In genomic region chr4:67393699-67394281, GRCh38 we compare ENCODE assay signal across 7 cellular contexts.
DNase-seq lines count a peak whose midpoint lies in the region; ATAC-seq, FAIRE-seq and TF ChIP-seq lines count a peak whose summit lies in the region.

No MANE protein-coding gene starts in this region.

- H3K4me2 ChIP-seq in OCI-LY1 (ENCODE audit: low read length) (no peak overlapping the region), neuronal stem cell (ENCODE audit: insufficient read depth, low read length, poor library complexity, severe bottlenecking) (no peak overlapping the region)

- H3K14ac ChIP-seq in neuronal stem cell (ENCODE audit: low read length), result no peak overlapping the region

- H3K4me3 ChIP-seq in OCI-LY1 (ENCODE audit: low read depth, low read length, poor library complexity, severe bottlenecking), result no peak overlapping the region
- H3K4me3 ChIP-seq in neuronal stem cell (ENCODE audit: low read length in 2 of 2), result no peak overlapping the region

- no peak overlapping the region for H3K23ac ChIP-seq in neuronal stem cell (ENCODE audit: low read depth, low read length, poor library complexity)

- peak; percentile 67 for TF ChIP-seq CTCF in OCI-LY1 (IDR thresholded peaks at IDR 0.05; ENCODE audit: low read length)

- peaks cover 7 to 22% of the 10 kb centered on the region in 2 donors for H3K27me3 Mint-ChIP-seq in effector memory CD8-positive, alpha-beta T cell

- no peaks in the 10 kb centered on the region for H3K36me3 Mint-ChIP-seq in effector memory CD8-positive, alpha-beta T cell (ENCODE audit: insufficient read depth)

- no peak overlapping the region for H3K27ac Mint-ChIP-seq in effector memory CD8-positive, alpha-beta T cell

- H3K9me3 ChIP-seq in OCI-LY1 (ENCODE audit: low read length), result no peaks in the 10 kb centered on the region
- H3K9me3 ChIP-seq in neuronal stem cell (replicated peaks in 1 of 2; ENCODE audit: control insufficient read depth in 2 of 2, insufficient read depth in 1 of 2, low read depth in 1 of 2, low read length in 2 of 2), result peaks cover 0 to 1% of the 10 kb centered on the region in 2 donors

- H2BK120ac ChIP-seq in neuronal stem cell (ENCODE audit: low read depth, low read length), result no peak overlapping the region

- no peak overlapping the region for H2BK5ac ChIP-seq in neuronal stem cell (ENCODE audit: low read length)

- no peak overlapping the region for H3K18ac ChIP-seq in neuronal stem cell (ENCODE audit: low read length)

- H4K91ac ChIP-seq in neuronal stem cell (ENCODE audit: low read depth, low read length, poor library complexity), result no peak overlapping the region

- no peak overlapping the region for H2BK15ac ChIP-seq in neuronal stem cell (ENCODE audit: low read length)

- no peak overlapping the region for H3K4ac ChIP-seq in neuronal stem cell (ENCODE audit: low read length)

- no peak overlapping the region for H3K9ac ChIP-seq in OCI-LY1 (ENCODE audit: low read length)
- H3K9ac ChIP-seq in neuronal stem cell (ENCODE audit: low read depth, low read length, poor library complexity), result no peak overlapping the region

- no peak overlapping the region for H3K4me3 Mint-ChIP-seq in effector memory CD8-positive, alpha-beta T cell

- H2AFZ ChIP-seq in OCI-LY1 (ENCODE audit: low read length) (no peak overlapping the region), neuronal stem cell (ENCODE audit: low read length) (no peak overlapping the region)

- H3K36me3 ChIP-seq in OCI-LY1 (ENCODE audit: insufficient read depth, low read length), result no peaks in the 10 kb centered on the region
- H3K36me3 ChIP-seq in neuronal stem cell (replicated peaks in 1 of 2; ENCODE audit: control insufficient read depth in 2 of 2, insufficient read depth in 2 of 2, low read length in 2 of 2), result no peaks in the 10 kb centered on the region

- H4K8ac ChIP-seq in neuronal stem cell (ENCODE audit: low read depth, low read length), result no peak overlapping the region

- H3K9me3 Mint-ChIP-seq in effector memory CD8-positive, alpha-beta T cell, result no peaks in the 10 kb centered on the region

- ATAC-seq in effector memory CD8-positive, alpha-beta T cell (replicated peaks), result no peak
- no peak for ATAC-seq in HG03521 (IDR thresholded peaks at IDR 0.05; ENCODE audit: unreplicated experiment)
- ATAC-seq in GM21447 (IDR thresholded peaks at IDR 0.05; ENCODE audit: unreplicated experiment), result no peak

- no peaks in the 10 kb centered on the region for H3K79me2 ChIP-seq in OCI-LY1 (ENCODE audit: insufficient read depth, low read length)

- WGBS in neuronal stem cell (ENCODE audit: extremely low coverage in 2 of 2, insufficient read length in 2 of 2, insufficient replicate concordance in 1 of 2), 2 donors, result no CpG with 5 or more reads among the region's 3 CpGs

- H3K27ac ChIP-seq in OCI-LY1 (ENCODE audit: low read depth, low read length, poor library complexity, severe bottlenecking), result no peak overlapping the region
- no peak overlapping the region for H3K27ac ChIP-seq in neuronal stem cell (replicated peaks; ENCODE audit: low read length)

- peak; percentile 71 for FAIRE-seq in GM19239 (lab: Jason Lieb, UNC)

- no peak overlapping the region for H2BK12ac ChIP-seq in neuronal stem cell (ENCODE audit: low read length)

- H3F3A ChIP-seq in OCI-LY1 (ENCODE audit: insufficient read depth, low read length), result no peaks in the 10 kb centered on the region

- no peaks in the 10 kb centered on the region for H4K20me1 ChIP-seq in OCI-LY1 (ENCODE audit: insufficient read depth, low read length)

- no peaks in the 10 kb centered on the region for H3K4me1 Mint-ChIP-seq in effector memory CD8-positive, alpha-beta T cell (ENCODE audit: low read depth in 2 of 2)

- no peaks in the 10 kb centered on the region for H3K27me3 ChIP-seq in OCI-LY1 (ENCODE audit: insufficient read depth, low read length)
- H3K27me3 ChIP-seq in neuronal stem cell (ENCODE audit: control insufficient read depth in 3 of 3, insufficient read depth in 3 of 3, low read depth in 1 of 3, low read length in 3 of 3), result no peaks in the 10 kb centered on the region

- DNase-seq in COLO829 (ENCODE audit: low spot score) (peak; percentile 47), GM19239 (ENCODE audit: insufficient read length, low spot score) (no peak), neuronal stem cell (ENCODE audit: low spot score) (peak; percentile 39)
- DNase-seq in effector memory CD8-positive, alpha-beta T cell, result peak in 2 of 3 experiments; percentile 2 to 4

- H3K4me1 ChIP-seq in OCI-LY1 (ENCODE audit: insufficient read depth, low read length, severe bottlenecking) (no peaks in the 10 kb centered on the region), neuronal stem cell (ENCODE audit: control insufficient read depth in 2 of 2, insufficient read depth in 1 of 2, low read depth in 1 of 2, low read length in 2 of 2) (no peaks in the 10 kb centered on the region)

- no peak overlapping the region for H2AK5ac ChIP-seq in neuronal stem cell (ENCODE audit: low read depth, low read length)

- no peaks in the 10 kb centered on the region for H3K79me1 ChIP-seq in neuronal stem cell (ENCODE audit: low read depth, low read length)

- H3K9me2 ChIP-seq in OCI-LY1 (ENCODE audit: low read depth, low read length), result no peaks in the 10 kb centered on the region
